8 cellular contexts compared by ENCODE assay signal in the genomic region with DNA sequence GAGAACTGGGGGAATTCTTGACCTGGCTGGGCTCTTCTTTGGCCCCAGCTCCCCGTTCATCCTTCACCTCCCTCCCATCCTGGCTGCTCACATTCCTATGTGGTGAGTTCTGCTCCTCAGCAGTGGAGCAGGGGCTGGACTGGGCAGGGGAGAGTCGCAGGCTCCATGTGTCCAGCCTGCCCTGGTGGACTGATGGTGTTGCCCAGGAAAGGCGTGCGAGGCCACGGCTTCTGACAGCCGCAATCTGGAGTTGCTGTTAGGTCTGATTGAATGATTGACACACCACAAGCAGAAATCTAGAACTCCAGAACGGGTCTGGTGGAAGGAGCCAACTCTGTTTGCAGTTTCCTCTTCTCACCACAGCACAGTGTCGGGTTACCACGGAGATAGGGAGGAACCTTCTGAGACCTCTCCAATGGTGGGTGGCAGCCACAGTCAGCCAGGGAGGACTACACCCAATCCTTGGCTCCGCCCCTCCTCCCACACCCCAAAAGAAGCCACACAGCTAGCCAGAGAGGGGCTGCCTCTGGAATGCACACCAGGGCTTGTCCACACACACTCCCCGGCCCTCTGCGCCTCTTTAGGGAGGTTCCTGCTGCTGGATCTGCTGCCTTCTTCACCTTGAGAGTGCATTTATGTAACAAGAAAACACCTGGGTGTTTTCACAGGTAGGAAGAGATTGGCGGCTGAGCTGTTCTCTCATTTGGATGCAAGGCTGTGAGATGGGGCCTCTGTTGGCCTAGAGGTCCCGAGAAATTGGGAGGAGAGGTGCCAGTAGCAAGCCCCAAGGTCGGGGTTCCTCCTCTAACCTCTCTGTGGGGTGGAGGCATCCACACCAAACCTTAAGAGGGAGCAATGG. TPM values are rescaled to one million over a fixed set of nuclear protein-coding genes. Genes with fewer than 3 reads are reported as not detected.
DNase-seq lines count a peak whose midpoint lies in the region; ATAC-seq and TF ChIP-seq lines count a peak whose summit lies in the region.

No MANE protein-coding gene starts in this region.

- DNase-seq in NCI-H748 (lab: John Stamatoyannopoulos, UW; ENCODE audit: unreplicated experiment): peak; percentile 7
- DNase-seq in NCI-H748 treated with DMSO at 0.1 percent for 48 hours (lab: John Stamatoyannopoulos, UW): no peak
- DNase-seq in RWPE1 (ENCODE audit: low spot score): peak; percentile 89
- DNase-seq in activated naive CD4-positive, alpha-beta T cell (lab: John Stamatoyannopoulos, UW): peak; percentile 19 to 64 (median 50)
- peak; percentile 58 to 75 for DNase-seq in cardiac muscle cell (ENCODE audit: low read depth in 1 of 2, low spot score in 1 of 2)
- DNase-seq in NCI-H526 treated with DMSO at 0.1 percent for 48 hours (lab: John Stamatoyannopoulos, UW): no peak

- H3K9me3 ChIP-seq in cardiac muscle cell (ENCODE audit: low read depth): no peaks in the 10 kb centered on the region

- ATAC-seq in HG03060 (IDR thresholded peaks at IDR 0.05; ENCODE audit: low read depth, unreplicated experiment): peak; percentile 35

- no peaks in the 10 kb centered on the region for H3K27me3 ChIP-seq in cardiac muscle cell

- CTCF ChIA-PET in RWPE1 (lab: Yijun Ruan, JAX): no interaction called here

- H3K36me3 ChIP-seq in cardiac muscle cell: no peaks in the 10 kb centered on the region

- H3K27ac ChIP-seq in RWPE1 (peak overlapping the region; percentile 85), cardiac muscle cell (peak overlapping the region; percentile 63), skin epidermis (peak overlapping the region; percentile 38 to 96 (median 89))

- no peaks in the 10 kb centered on the region for H3K4me1 ChIP-seq in cardiac muscle cell (ENCODE audit: low read depth)

- POLR2A ChIA-PET in RWPE1 (lab: Yijun Ruan, JAX; ENCODE audit: low non-redundant PET): no interaction called here

- H3K4me3 ChIP-seq in cardiac muscle cell: no peak overlapping the region
- H3K4me3 ChIP-seq in skin epidermis: peak overlapping the region in 2 of 7 experiments; percentile 4 to 6

- no peak for TF ChIP-seq CTCF in RWPE1 (conservative IDR thresholded peaks at IDR 0.05; ENCODE audit: low read depth)
- no peak for TF ChIP-seq CTCF in cardiac muscle cell (IDR thresholded peaks at IDR 0.05; ENCODE audit: low read depth, low read length)

RNA-seq across cellular contexts. Expression of gene CD44, which starts 56.4 kb away (rescaled TPM):
- total RNA-seq in cardiac muscle cell: 11.2 and 41.3 TPM in 2 replicates
- polyA plus RNA-seq in cardiac muscle cell: 8.5 and 32.7 TPM in 2 replicates

Comparison
In these comparisons a context has a peak if more than half of its experiments do, and no peak if none do; other contexts are left out.
1. DNase-seq: peak in NCI-H748 (single experiment), RWPE1 (single experiment), activated naive CD4-positive, alpha-beta T cell (4 of 4) and cardiac muscle cell (2 of 2); none in NCI-H748 treated with DMSO at 0.1 percent for 48 hours (single experiment) and NCI-H526 treated with DMSO at 0.1 percent for 48 hours (single experiment).
2. Peak in every context shown above with its lines, with median percentiles within 50 percentile points of each other: H3K27ac ChIP-seq.